Comparison of ENCODE assay signal across 13 cellular contexts in genomic region chr12:75819512-75819911, GRCh38.
"Had no signal": no experiment of that assay in that cellular context is flagged by ENCODE, and none has a peak within 500 bp of the region (broad histone marks: within the 10 kb centered on the region; RNA-seq: fewer than 3 reads in every experiment).

No MANE protein-coding gene starts in this region.

- ATAC-seq: activated CD8-positive, alpha-beta T cell treated with anti-CD3 and anti-CD28 coated beads for 36 hours had no signal

- H3K27me3 ChIP-seq: cardiac muscle cell, hepatocyte, testis had no signal

- H3K9me3 Mint-ChIP-seq: activated CD8-positive, alpha-beta T cell treated with anti-CD3 and anti-CD28 coated beads for 36 hours; activated naive CD4-positive, alpha-beta T cell treated with anti-CD3 and anti-CD28 coated beads for 36 hours; stimulated activated naive CD8-positive, alpha-beta T cell treated with anti-CD3 and anti-CD28 coated beads, Interleukin-15, Interleukin-2, amounts not matched to agents 100 ng/mL and 50 ng/mL, for 24 hours had no signal

- H3K27ac ChIP-seq: cardiac muscle cell, hepatocyte, testis had no signal

- H3K4me3 Mint-ChIP-seq: activated CD8-positive, alpha-beta T cell treated with anti-CD3 and anti-CD28 coated beads for 36 hours; activated naive CD4-positive, alpha-beta T cell treated with anti-CD3 and anti-CD28 coated beads for 36 hours; stimulated activated naive CD8-positive, alpha-beta T cell treated with anti-CD3 and anti-CD28 coated beads, Interleukin-15, Interleukin-2, amounts not matched to agents 100 ng/mL and 50 ng/mL, for 24 hours had no signal

- DNase-seq: activated CD8-positive, alpha-beta memory T cell treated with anti-CD3 and anti-CD28 coated beads, Interleukin-2, amount 50 U/mL, for 48 hours; activated CD8-positive, alpha-beta T cell treated with anti-CD3 and anti-CD28 coated beads for 36 hours; activated naive CD4-positive, alpha-beta T cell treated with anti-CD3 and anti-CD28 coated beads for 36 hours; kidney glomerular epithelial cell; retina; stimulated activated CD4-positive, alpha-beta T cell treated with anti-CD3 and anti-CD28 coated beads, Interleukin-4, amount 100 ng/mL, for 1 hour; stimulated activated CD8-positive, alpha-beta memory T cell treated with anti-CD3 and anti-CD28 coated beads, Interleukin-4, amount 100 ng/mL, for 48 hours; T-helper 9 cell; testis had no signal

- H3K27ac Mint-ChIP-seq: activated CD8-positive, alpha-beta T cell treated with anti-CD3 and anti-CD28 coated beads for 36 hours; activated naive CD4-positive, alpha-beta T cell treated with anti-CD3 and anti-CD28 coated beads for 36 hours; stimulated activated naive CD8-positive, alpha-beta T cell treated with anti-CD3 and anti-CD28 coated beads, Interleukin-15, Interleukin-2, amounts not matched to agents 100 ng/mL and 50 ng/mL, for 24 hours had no signal

- H2AFZ ChIP-seq: hepatocyte had no signal

- H3K4me2 ChIP-seq: hepatocyte had no signal

- H3K36me3 ChIP-seq: cardiac muscle cell had no signal

- H3K9me3 ChIP-seq: testis had no signal

- FAIRE-seq: endometrium had no signal

- H3K79me2 ChIP-seq: hepatocyte had no signal

- H3K4me3 ChIP-seq: cardiac muscle cell, hepatocyte, testis had no signal
